16 cellular contexts compared by ENCODE assay signal in genomic region chr5:160356550-160357347, GRCh38. TPM values are rescaled to one million over a fixed set of nuclear protein-coding genes. Genes with fewer than 3 reads are reported as not detected.
DNase-seq lines count a peak whose midpoint lies in the region; ATAC-seq and TF ChIP-seq lines count a peak whose summit lies in the region.
"Had no signal": no experiment of that assay in that cellular context is flagged by ENCODE, and none has a peak within 500 bp of the region (broad histone marks: within the 10 kb centered on the region; RNA-seq: fewer than 3 reads in every experiment).

No MANE protein-coding gene starts in this region.

- no peaks in the 10 kb centered on the region for H3F3A ChIP-seq in SK-N-SH (replicated peaks; ENCODE audit: insufficient read depth)

- no peaks in the 10 kb centered on the region for H3K27me3 Mint-ChIP-seq in WTC11 (ENCODE audit: low read depth)

- TF ChIP-seq RAD21 in SK-N-SH (IDR thresholded peaks at IDR 0.05; ENCODE audit: low read length): no peak

- no peaks in the 10 kb centered on the region for H4K20me1 ChIP-seq in SK-N-SH (ENCODE audit: insufficient read depth)

- H3K27ac ChIP-seq in gastrocnemius medialis: peak overlapping the region in 3 of 4 donors; percentile 51 to 76 (median 67)
- H3K27ac ChIP-seq in SK-N-SH (ENCODE audit: low read depth in 2 of 2, low read length in 1 of 2): no peak overlapping the region

- intact Hi-C loops in gastrocnemius medialis (cut with DNase I; ENCODE audit: low total_unique reads): no loop called here

- no peak overlapping the region for H3K4me2 ChIP-seq in SK-N-SH

- H2AFZ ChIP-seq in SK-N-SH (ENCODE audit: low read depth): no peak overlapping the region

- H3K36me3 ChIP-seq in gastrocnemius medialis: no peaks in the 10 kb centered on the region
- H3K36me3 ChIP-seq in SK-N-SH (replicated peaks in 1 of 2; ENCODE audit: control insufficient read depth in 1 of 2, insufficient read depth in 2 of 2, low read length in 1 of 2): no peaks in the 10 kb centered on the region

- H3K4me3 Mint-ChIP-seq in WTC11: no peak overlapping the region
- H3K4me3 Mint-ChIP-seq: activated CD4-positive, alpha-beta T cell treated with anti-CD3 and anti-CD28 coated beads, Interleukin-2, amount 10 ng/mL, durations not matched to agents 24 days and 14 days; naive B cell; T-helper 2 cell treated with Interferon-gamma antibody and Interleukin-4, amounts not matched to agents 5 μg/mL and 100 μg/mL, for 36 hours had no signal

- H3K27me3 ChIP-seq in gastrocnemius medialis: no peaks in the 10 kb centered on the region
- H3K27me3 ChIP-seq in SK-N-SH (ENCODE audit: insufficient read depth): no peaks in the 10 kb centered on the region

- no peak overlapping the region for H3K9ac ChIP-seq in SK-N-SH

- H3K36me3 Mint-ChIP-seq in WTC11: no peaks in the 10 kb centered on the region
- H3K36me3 Mint-ChIP-seq: naive B cell had no signal

- no peak for TF ChIP-seq EP300 in SK-N-SH (IDR thresholded peaks at IDR 0.05; ENCODE audit: borderline replicate concordance in 1 of 2, low read depth in 1 of 2, low read length in 1 of 2)

- POLR2A ChIA-PET in WTC11 (lab: Charles Lee) (no interaction called here), SK-N-SH (lab: Yijun Ruan, JAX) (no interaction called here)

- no peak overlapping the region for H3K27ac Mint-ChIP-seq in WTC11
- H3K27ac Mint-ChIP-seq: activated CD4-positive, alpha-beta T cell treated with anti-CD3 and anti-CD28 coated beads, Interleukin-2, amount 10 ng/mL, durations not matched to agents 24 days and 14 days; T-helper 2 cell treated with Interferon-gamma antibody and Interleukin-4, amounts not matched to agents 5 μg/mL and 100 μg/mL, for 36 hours had no signal

- TF ChIP-seq CTCF in WTC11 (IDR thresholded peaks at IDR 0.05) (no peak), gastrocnemius medialis (IDR thresholded peaks at IDR 0.05 in 4 of 5, conservative IDR thresholded peaks at IDR 0.05 in 1 of 5) (no peak), SK-N-SH (IDR thresholded peaks at IDR 0.05) (no peak)

- H3K9me3 ChIP-seq in gastrocnemius medialis (no peaks in the 10 kb centered on the region), SK-N-SH (no peaks in the 10 kb centered on the region)

- CTCF ChIA-PET in WTC11 (lab: Charles Lee) (interaction anchor here (0.5 to 1.0 kb wide), 3 partner anchors 11 to 196 kb away, joined by 3 to 4 read pairs (median 4); no protein-coding TSS in a partner anchor), SK-N-SH (lab: Yijun Ruan, JAX) (interaction anchor here (0.6 to 2.3 kb wide), 4 partner anchors 11 to 334 kb away, joined by 3 to 10 read pairs (median 6); no protein-coding TSS in a partner anchor)

- WGBS in SK-N-SH (ENCODE audit: low lambda C conversion rate): 81% methylated on average over 7 of the region's 7 CpGs

- no peaks in the 10 kb centered on the region for H3K9me3 Mint-ChIP-seq in WTC11
- H3K9me3 Mint-ChIP-seq: activated CD4-positive, alpha-beta T cell treated with anti-CD3 and anti-CD28 coated beads, Interleukin-2, amount 10 ng/mL, durations not matched to agents 24 days and 14 days; naive B cell; T-helper 2 cell treated with Interferon-gamma antibody and Interleukin-4, amounts not matched to agents 5 μg/mL and 100 μg/mL, for 36 hours had no signal

- ATAC-seq in WTC11 (peak; percentile 27), gastrocnemius medialis (no peak)

- peaks cover 16% of the 10 kb centered on the region for H3K4me1 Mint-ChIP-seq in WTC11
- H3K4me1 Mint-ChIP-seq: naive B cell had no signal

- no peaks in the 10 kb centered on the region for H3K9me2 ChIP-seq in SK-N-SH

- in situ Hi-C loops in G401 (cut with HindIII; ENCODE audit: low sequenced_read_pairs) (no loop called here), gastrocnemius medialis (cut with MboI; ENCODE audit: low sequenced_read_pairs in 4 of 4) (no loop called here)

- no peaks in the 10 kb centered on the region for H3K79me2 ChIP-seq in SK-N-SH (ENCODE audit: insufficient read depth)

- H3K4me1 ChIP-seq in gastrocnemius medialis (peaks cover 27 to 30% of the 10 kb centered on the region in 2 donors), SK-N-SH (ENCODE audit: control insufficient read depth in 1 of 2, insufficient read depth in 2 of 2, low read depth in 1 of 2, low read length in 1 of 2) (peaks cover 0 to 5% of the 10 kb centered on the region in 2 experiments; a peak in 1 of 4 replicates)

- peak; percentile 55 for DNase-seq in G401 (ENCODE audit: low spot score)
- DNase-seq in WTC11 (ENCODE audit: low spot score): no peak
- DNase-seq in iPS-NIHi11 (ENCODE audit: low spot score): peak; percentile 35
- no peak for DNase-seq in gastrocnemius medialis
- DNase-seq in NCI-H446 (lab: John Stamatoyannopoulos, UW): no peak
- no peak for DNase-seq in DMS53 treated with DMSO at 0.1 percent for 48 hours (lab: John Stamatoyannopoulos, UW; ENCODE audit: unreplicated experiment)
- no peak for DNase-seq in SK-N-SH
- DNase-seq: activated CD4-positive, alpha-beta T cell treated with anti-CD3 and anti-CD28 coated beads, Interleukin-2, amount 10 ng/mL, durations not matched to agents 24 days and 14 days; activated naive CD4-positive, alpha-beta T cell treated with Interleukin-2 at 50 U/mL for 16 hours; activated T-cell treated with anti-CD3 and anti-CD28 coated beads, Interleukin-2, amount 50 U/mL, for 48 hours; mesendoderm; naive B cell; NCI-H1048; NCI-H1694 treated with DMSO at 0.1 percent for 48 hours; NCI-H69 had no signal

- TF ChIP-seq POLR2A in gastrocnemius medialis (IDR thresholded peaks at IDR 0.05): no peak

- no peak overlapping the region for H3K4me3 ChIP-seq in gastrocnemius medialis
- H3K4me3 ChIP-seq in SK-N-SH (ENCODE audit: low read depth in 2 of 2, low read length in 1 of 2): no peak overlapping the region

TF ChIP-seq in WTC11, 78 proteins besides CTCF, POLR2A, EP300 and RAD21 (continues in another document):
- no peak for TF ChIP-seq ZNF219 (CRISPR knock-in tag; IDR thresholded peaks at IDR 0.05; ENCODE audit: borderline replicate concordance)
- TF ChIP-seq PRRX2 (CRISPR knock-in tag; IDR thresholded peaks at IDR 0.05): no peak
- TF ChIP-seq FOXK1 (CRISPR knock-in tag; IDR thresholded peaks at IDR 0.05): no peak
- no peak for TF ChIP-seq E2F1 (CRISPR knock-in tag; IDR thresholded peaks at IDR 0.05)
- no peak for TF ChIP-seq JUN (CRISPR knock-in tag; IDR thresholded peaks at IDR 0.05)
- TF ChIP-seq IRF2 (CRISPR knock-in tag; IDR thresholded peaks at IDR 0.05; ENCODE audit: borderline replicate concordance, low read depth): no peak

TF ChIP-seq in SK-N-SH, 30 proteins besides CTCF, POLR2A, EP300 and RAD21:
- TF ChIP-seq FOSL2 (IDR thresholded peaks at IDR 0.05; ENCODE audit: borderline replicate concordance, low read depth): no peak
- TF ChIP-seq IRF3 (IDR thresholded peaks at IDR 0.05; ENCODE audit: low read depth, low read length): no peak
- no peak for TF ChIP-seq MEF2A (IDR thresholded peaks at IDR 0.05; ENCODE audit: borderline replicate concordance, low read depth)
- no peak for TF ChIP-seq USF1 (IDR thresholded peaks at IDR 0.05; ENCODE audit: borderline replicate concordance, low read depth)
- no peak for TF ChIP-seq TAF1 (IDR thresholded peaks at IDR 0.05; ENCODE audit: borderline replicate concordance, low read depth, low read length)
- TF ChIP-seq GATA2 (CRISPR knock-in tag; IDR thresholded peaks at IDR 0.05): no peak

RNA-seq across cellular contexts. Expression of gene C1QTNF2, which starts 13.7 kb away (rescaled TPM):
- total RNA-seq in G401 (2014; rRNA removed; shearing (Covaris generic)): not detected in 2 replicates
- total RNA-seq in WTC11 (2021) (0.25 to 0.52 TPM (median 0.44 TPM) in 3 replicates), gastrocnemius medialis (under 1 TPM in 2 of 4 donors, not detected in 2; 0.09 to 0.65 TPM)
- polyA plus RNA-seq in SK-N-SH (2012; rRNA removed): 0.65 and 0.67 TPM in 2 replicates
- polyA plus RNA-seq in SK-N-SH (2012; cell fraction: cytosol; rRNA removed): 0.22 and 0.54 TPM in 2 replicates
- 0.40 and 0.51 TPM in 2 replicates for polyA plus RNA-seq in SK-N-SH (2012; cell fraction: nucleus; rRNA removed)
- total RNA-seq: activated CD4-positive, alpha-beta T cell treated with anti-CD3 and anti-CD28 coated beads, Interleukin-2, amount 10 ng/mL, durations not matched to agents 24 days and 14 days had no signal

RNA-seq across cellular contexts. Expression of gene FAM200C, which starts 43.1 kb away (rescaled TPM):
- 4.9 and 5.2 TPM in 2 replicates for total RNA-seq in G401 (2014; rRNA removed; shearing (Covaris generic))
- 5.4 to 7.2 TPM (median 6.3 TPM) in 3 replicates for total RNA-seq in WTC11 (2021)
- total RNA-seq in gastrocnemius medialis: 1 to 10 TPM in 1 of 4 donors, under 1 TPM in 3; 0.51 to 1.1 (median 0.86) TPM
- polyA plus RNA-seq in SK-N-SH (2012; rRNA removed): 1.5 and 2.2 TPM in 2 replicates
- 1.7 and 1.8 TPM in 2 replicates for polyA plus RNA-seq in SK-N-SH (2012; cell fraction: cytosol; rRNA removed)
- polyA plus RNA-seq in SK-N-SH (2012; cell fraction: nucleus; rRNA removed): 2.7 and 5.7 TPM in 2 replicates

RNA-seq across cellular contexts. Expression of gene CCNJL, which starts 44.4 kb away (rescaled TPM):
- 3.1 and 5.4 TPM in 2 replicates for total RNA-seq in G401 (2014; rRNA removed; shearing (Covaris generic))
- total RNA-seq in WTC11 (2021): 27.9 to 31.3 TPM (median 28.6 TPM) in 3 replicates
- total RNA-seq in gastrocnemius medialis: under 1 TPM in 2 of 4 donors, not detected in 2; 0.15 to 0.18 TPM
- polyA plus RNA-seq in SK-N-SH (2012; rRNA removed): 6.6 and 7.1 TPM in 2 replicates
- 4.7 and 5.3 TPM in 2 replicates for polyA plus RNA-seq in SK-N-SH (2012; cell fraction: cytosol; rRNA removed)
- 5.2 and 5.7 TPM in 2 replicates for polyA plus RNA-seq in SK-N-SH (2012; cell fraction: nucleus; rRNA removed)
- total RNA-seq: activated CD4-positive, alpha-beta T cell treated with anti-CD3 and anti-CD28 coated beads, Interleukin-2, amount 10 ng/mL, durations not matched to agents 24 days and 14 days had no signal

Comparison
In these comparisons a context has a peak if more than half of its experiments do, and no peak if none do; other contexts are left out.
1. DNase-seq: peak in G401 (single experiment) and iPS-NIHi11 (single experiment); none in WTC11 (single experiment), gastrocnemius medialis (0 of 2), NCI-H446 (0 of 2), DMS53 treated with DMSO at 0.1 percent for 48 hours (single experiment) and SK-N-SH (single experiment).
2. H3K27ac ChIP-seq: peak in gastrocnemius medialis (3 of 4); none in SK-N-SH (0 of 2).